Comparison of ENCODE assay signal across 12 cellular contexts in genomic region chr2:68671961-68672360, GRCh38. TPM values are rescaled to one million over a fixed set of nuclear protein-coding genes. Genes with fewer than 3 reads are reported as not detected.
"Had no signal": no experiment of that assay in that cellular context is flagged by ENCODE, and none has a peak within 500 bp of the region (broad histone marks: within the 10 kb centered on the region; RNA-seq: fewer than 3 reads in every experiment).

No MANE protein-coding gene starts in this region.

- H3K4me1 ChIP-seq: HAP-1 had no signal

- ATAC-seq: GM23338, HCT116 had no signal

- H2AFZ ChIP-seq: GM23248, GM23338 had no signal

- DNase-seq: GM23248, GOT3, H7, H9, HCEC 1CT, HFFc6 had no signal

- H3K9ac ChIP-seq: GM23248 had no signal

- H3K36me3 ChIP-seq: HAP-1 had no signal

- H3K4me2 ChIP-seq: GM23338 had no signal

- H3K4me3 Mint-ChIP-seq: GM23338, H9, HFFc6 had no signal

- H3K27ac Mint-ChIP-seq: GM23338, H9, HFFc6 had no signal

- H3K9me3 Mint-ChIP-seq: HFFc6 had no signal

- H3K27ac ChIP-seq: GM23248 had no signal

- FAIRE-seq: H1, H54 had no signal

- H3K9me3 ChIP-seq: HAP-1 had no signal

- H3K4me3 ChIP-seq: GM23248, GM23338, HAP-1 had no signal

RNA-seq across cellular contexts. Expression of gene PROKR1, which starts 28.6 kb away (rescaled TPM):
- total RNA-seq: H4, HFFc6 had no signal
- polyA plus RNA-seq: GM23248 had no signal
